ENCODE assay signal across 20 cellular contexts in genomic region chr5:148981353-148981752, GRCh38.
DNase-seq lines count a peak whose midpoint lies in the region; ATAC-seq and TF ChIP-seq lines count a peak whose summit lies in the region.
"Had no signal": no experiment of that assay in that cellular context is flagged by ENCODE, and none has a peak within 500 bp of the region (broad histone marks: within the 10 kb centered on the region; RNA-seq: fewer than 3 reads in every experiment).

No MANE protein-coding gene starts in this region.

- no peak overlapping the region for H3K9ac ChIP-seq in SK-N-SH
- H3K9ac ChIP-seq: GM23248 had no signal

- WGBS in SK-N-SH (ENCODE audit: low lambda C conversion rate) = 71% methylated on average over 6 of the region's 6 CpGs
- 23% methylated on average over 6 of the region's 6 CpGs for WGBS in hepatocyte (ENCODE audit: low lambda C conversion rate, missing lambda C conversion rate)

- peaks cover 2% of the 10 kb centered on the region for H3K9me3 Mint-ChIP-seq in activated naive CD8-positive, alpha-beta T cell treated with anti-CD3 and anti-CD28 coated beads for 36 hours

- H3K27me3 Mint-ChIP-seq in activated naive CD8-positive, alpha-beta T cell treated with anti-CD3 and anti-CD28 coated beads for 36 hours = peaks cover 13% of the 10 kb centered on the region
- H3K27me3 Mint-ChIP-seq: CD4-positive, alpha-beta memory T cell had no signal

- no peaks in the 10 kb centered on the region for H3K36me3 ChIP-seq in SK-N-SH (replicated peaks in 1 of 2; ENCODE audit: control insufficient read depth in 1 of 2, insufficient read depth in 2 of 2, low read length in 1 of 2)
- H3K36me3 ChIP-seq in PC-9 (ENCODE audit: low read depth) = no peaks in the 10 kb centered on the region
- H3K36me3 ChIP-seq in hepatocyte (replicated peaks; ENCODE audit: insufficient read depth, low read depth) = no peaks in the 10 kb centered on the region
- no peaks in the 10 kb centered on the region for H3K36me3 ChIP-seq in gastrocnemius medialis
- H3K36me3 ChIP-seq in left lung = no peaks in the 10 kb centered on the region

- H3K4me3 ChIP-seq in SK-N-SH (ENCODE audit: low read depth in 2 of 2, low read length in 1 of 2) (no peak overlapping the region), PC-9 (no peak overlapping the region), hepatocyte (no peak overlapping the region), gastrocnemius medialis (no peak overlapping the region), left lung (no peak overlapping the region)
- H3K4me3 ChIP-seq: GM23248 had no signal

- CTCF ChIA-PET in SK-N-SH (lab: Yijun Ruan, JAX) = interaction anchor here (1.2 to 1.9 kb wide), 5 partner anchors 14 to 251 kb away, joined by 3 to 5 read pairs (median 5); no protein-coding TSS in a partner anchor
- CTCF ChIA-PET in PC-9 (lab: Charles Lee) = interaction anchor here (0.5 kb wide), 1 partner anchor 10 kb away, joined by 3 read pairs; no protein-coding TSS in a partner anchor

- intact Hi-C loops in PC-9 (cut with micrococcal nuclease; ENCODE audit: unreplicated experiment) = no loop called here
- intact Hi-C loops in gastrocnemius medialis (cut with DNase I; ENCODE audit: low total_unique reads) = no loop called here
- intact Hi-C loops in left lung (cut with DNase I) = no loop called here

- TF ChIP-seq POLR2A in gastrocnemius medialis (IDR thresholded peaks at IDR 0.05) = no peak

- no peak for TF ChIP-seq CTCF in SK-N-SH (IDR thresholded peaks at IDR 0.05)
- TF ChIP-seq CTCF in PC-9 (conservative IDR thresholded peaks at IDR 0.05) = no peak
- no peak for TF ChIP-seq CTCF in hepatocyte (IDR thresholded peaks at IDR 0.05; ENCODE audit: poor library complexity)
- TF ChIP-seq CTCF in gastrocnemius medialis (IDR thresholded peaks at IDR 0.05 in 4 of 5, conservative IDR thresholded peaks at IDR 0.05 in 1 of 5) = no peak
- no peak for TF ChIP-seq CTCF in left lung (IDR thresholded peaks at IDR 0.05)

- H3K79me2 ChIP-seq in SK-N-SH (ENCODE audit: insufficient read depth) = no peaks in the 10 kb centered on the region
- no peaks in the 10 kb centered on the region for H3K79me2 ChIP-seq in PC-9 (ENCODE audit: low read depth)
- no peaks in the 10 kb centered on the region for H3K79me2 ChIP-seq in hepatocyte

- no peak overlapping the region for H3K4me2 ChIP-seq in SK-N-SH
- no peak overlapping the region for H3K4me2 ChIP-seq in PC-9
- peak overlapping the region; percentile 4 for H3K4me2 ChIP-seq in hepatocyte

- H3F3A ChIP-seq in SK-N-SH (replicated peaks; ENCODE audit: insufficient read depth) (peaks cover 12% of the 10 kb centered on the region), PC-9 (ENCODE audit: insufficient read depth, low read depth) (peaks cover 62% of the 10 kb centered on the region)

- no peak for TF ChIP-seq EP300 in SK-N-SH (IDR thresholded peaks at IDR 0.05; ENCODE audit: borderline replicate concordance in 1 of 2, low read depth in 1 of 2, low read length in 1 of 2)

- H3K4me1 ChIP-seq in SK-N-SH (ENCODE audit: control insufficient read depth in 1 of 2, insufficient read depth in 2 of 2, low read depth in 1 of 2, low read length in 1 of 2) (peaks cover 11% of the 10 kb centered on the region in 2 experiments; a peak in 3 of 4 replicates), PC-9 (replicated peaks; ENCODE audit: insufficient read depth) (peaks cover 93% of the 10 kb centered on the region), hepatocyte (ENCODE audit: insufficient read depth) (peaks cover 8% of the 10 kb centered on the region), gastrocnemius medialis (peaks cover 50 to 53% of the 10 kb centered on the region in 2 donors), left lung (no peaks in the 10 kb centered on the region)

- no peak for TF ChIP-seq RAD21 in SK-N-SH (IDR thresholded peaks at IDR 0.05; ENCODE audit: low read length)

- H3K27ac Mint-ChIP-seq in activated naive CD8-positive, alpha-beta T cell treated with anti-CD3 and anti-CD28 coated beads for 36 hours = no peak overlapping the region
- H3K27ac Mint-ChIP-seq: CD4-positive, alpha-beta memory T cell had no signal

- H3K27me3 ChIP-seq in SK-N-SH (ENCODE audit: insufficient read depth) (no peaks in the 10 kb centered on the region), PC-9 (ENCODE audit: insufficient read depth, low read depth) (no peaks in the 10 kb centered on the region), hepatocyte (no peaks in the 10 kb centered on the region), gastrocnemius medialis (no peaks in the 10 kb centered on the region), left lung (no peaks in the 10 kb centered on the region)

- POLR2A ChIA-PET in SK-N-SH (lab: Yijun Ruan, JAX) = no interaction called here
- POLR2A ChIA-PET in PC-9 (lab: Charles Lee; ENCODE audit: unreplicated experiment) = no interaction called here

- H3K36me3 Mint-ChIP-seq in activated naive CD8-positive, alpha-beta T cell treated with anti-CD3 and anti-CD28 coated beads for 36 hours = no peaks in the 10 kb centered on the region
- H3K36me3 Mint-ChIP-seq: CD4-positive, alpha-beta memory T cell had no signal

- DNase-seq in SK-N-SH = no peak
- no peak for DNase-seq in PC-9
- no peak for DNase-seq in hepatocyte (ENCODE audit: low spot score)
- DNase-seq in gastrocnemius medialis = no peak
- no peak for DNase-seq in activated naive CD8-positive, alpha-beta T cell treated with anti-CD3 and anti-CD28 coated beads for 36 hours
- no peak for DNase-seq in left lung
- DNase-seq in DMS53 treated with DMSO at 0.1 percent for 48 hours (lab: John Stamatoyannopoulos, UW; ENCODE audit: unreplicated experiment) = no peak
- DNase-seq: 8988T; Calu3; CD4-positive, alpha-beta memory T cell; DMS53; GM23248; NCI-H1105 treated with DMSO at 0.1 percent for 48 hours; NCI-H187; NCI-H226; NCI-H524 treated with DMSO at 0.1 percent for 48 hours; OCI-M1 had no signal

- in situ Hi-C loops in gastrocnemius medialis (cut with MboI; ENCODE audit: low sequenced_read_pairs in 4 of 4) = no loop called here

- H3K4me3 Mint-ChIP-seq in activated naive CD8-positive, alpha-beta T cell treated with anti-CD3 and anti-CD28 coated beads for 36 hours = no peak overlapping the region
- H3K4me3 Mint-ChIP-seq: CD4-positive, alpha-beta memory T cell had no signal

- BruUV-seq in PC-9 (replicated peaks; lab: Mats Ljungman, UMichigan) = no TSS peak

- H3K9me2 ChIP-seq in SK-N-SH (no peaks in the 10 kb centered on the region), PC-9 (ENCODE audit: insufficient read depth) (no peaks in the 10 kb centered on the region), hepatocyte (replicated peaks; ENCODE audit: insufficient read depth) (no peaks in the 10 kb centered on the region)

- no peaks in the 10 kb centered on the region for H3K9me3 ChIP-seq in SK-N-SH
- H3K9me3 ChIP-seq in PC-9 (ENCODE audit: insufficient read depth, low read depth) = peaks cover 2% of the 10 kb centered on the region; the same call in 1 of the 2 replicates
- H3K9me3 ChIP-seq in hepatocyte (ENCODE audit: low read depth) = no peaks in the 10 kb centered on the region
- H3K9me3 ChIP-seq in gastrocnemius medialis = no peaks in the 10 kb centered on the region
- no peaks in the 10 kb centered on the region for H3K9me3 ChIP-seq in left lung

- no peaks in the 10 kb centered on the region for H3K4me1 Mint-ChIP-seq in activated naive CD8-positive, alpha-beta T cell treated with anti-CD3 and anti-CD28 coated beads for 36 hours
- H3K4me1 Mint-ChIP-seq: CD4-positive, alpha-beta memory T cell had no signal

- H2AFZ ChIP-seq in SK-N-SH (ENCODE audit: low read depth) (no peak overlapping the region), PC-9 (no peak overlapping the region), hepatocyte (peak overlapping the region; percentile 1)
- H2AFZ ChIP-seq: GM23248 had no signal

- no peaks in the 10 kb centered on the region for H4K20me1 ChIP-seq in SK-N-SH (ENCODE audit: insufficient read depth)
- H4K20me1 ChIP-seq in PC-9 (ENCODE audit: insufficient read depth) = no peaks in the 10 kb centered on the region
- no peaks in the 10 kb centered on the region for H4K20me1 ChIP-seq in hepatocyte (ENCODE audit: insufficient read depth, poor library complexity, severe bottlenecking)

- H3K27ac ChIP-seq in SK-N-SH (ENCODE audit: low read depth in 2 of 2, low read length in 1 of 2) = no peak overlapping the region
- peak overlapping the region; percentile 99; the same call in 1 of the 2 replicates for H3K27ac ChIP-seq in PC-9
- H3K27ac ChIP-seq in hepatocyte = no peak overlapping the region
- peak overlapping the region; percentile 85 to 90 (median 88) for H3K27ac ChIP-seq in gastrocnemius medialis
- no peak overlapping the region for H3K27ac ChIP-seq in left lung
- H3K27ac ChIP-seq: GM23248, HL-60 had no signal

- peak; percentile 66 for ATAC-seq in SK-N-SH treated with all-trans-retinoic acid at 6 μM for 48 hours
- no peak for ATAC-seq in gastrocnemius medialis
- ATAC-seq in left lung = no peak
- ATAC-seq: HCT116 had no signal

TF ChIP-seq in SK-N-SH treated with all-trans-retinoic acid at 6 μM for 48 hours, 23 proteins besides CTCF, POLR2A, EP300 and RAD21:
- TF ChIP-seq TOX (CRISPR knock-in tag; IDR thresholded peaks at IDR 0.05; ENCODE audit: borderline replicate concordance) (no peak), ISL1 (CRISPR knock-in tag; IDR thresholded peaks at IDR 0.05) (peak; percentile 74)

TF ChIP-seq in SK-N-SH, 30 proteins besides CTCF, POLR2A, EP300 and RAD21 (continues in another document):
- TF ChIP-seq RXRA (IDR thresholded peaks at IDR 0.05; ENCODE audit: borderline replicate concordance, low read depth) (no peak), POLR2AphosphoS5 (IDR thresholded peaks at IDR 0.05; ENCODE audit: low read depth, low read length) (no peak), SIN3A (IDR thresholded peaks at IDR 0.05; ENCODE audit: borderline replicate concordance, low read depth, low read length) (no peak)

Comparison
In these comparisons a context has a peak if more than half of its experiments do, and no peak if none do; other contexts are left out.
1. H3K27ac ChIP-seq: peak in PC-9 (single experiment) and gastrocnemius medialis (4 of 4); none in SK-N-SH (0 of 2), hepatocyte (single experiment) and left lung (0 of 2).